Comparison of ENCODE assay signal across 13 cellular contexts in the genomic region with DNA sequence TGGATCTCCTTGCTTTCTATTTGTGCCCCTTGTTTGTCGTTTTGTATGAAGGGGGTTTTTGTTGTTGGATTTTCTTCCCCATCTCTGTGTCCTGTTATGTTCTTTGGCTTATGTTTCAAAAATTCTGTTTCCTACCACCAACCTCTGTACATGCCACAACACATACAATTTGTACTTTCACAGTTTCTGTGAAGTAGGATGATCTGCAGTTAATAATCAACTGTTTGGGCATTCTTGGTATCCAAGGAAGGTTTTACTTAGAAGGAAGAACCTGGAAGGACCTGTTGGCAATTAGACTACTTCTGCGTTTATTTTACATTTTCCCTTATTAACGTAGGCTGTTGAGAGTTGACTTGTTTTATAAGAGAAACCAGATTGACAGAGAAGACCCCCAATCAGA. TPM values are rescaled to one million over a fixed set of nuclear protein-coding genes. Genes with fewer than 3 reads are reported as not detected.
DNase-seq lines count a peak whose midpoint lies in the region; ATAC-seq and TF ChIP-seq lines count a peak whose summit lies in the region.
"Had no signal": no experiment of that assay in that cellular context is flagged by ENCODE, and none has a peak within 500 bp of the region (broad histone marks: within the 10 kb centered on the region; RNA-seq: fewer than 3 reads in every experiment).

No MANE protein-coding gene starts in this region.

- no peak overlapping the region for H2AK5ac ChIP-seq in H9 (ENCODE audit: insufficient read length, low read length)

- H3K4me3 Mint-ChIP-seq in H9: peak overlapping the region in 1 of 2 experiments; percentile 22; a peak in 1 of 5 replicates
- H3K4me3 Mint-ChIP-seq in effector memory CD8-positive, alpha-beta T cell: peak overlapping the region in 1 of 2 donors; percentile 18

- in situ Hi-C loops in ACHN (cut with HindIII; ENCODE audit: low pct_ligation_motif_present, low pct_unique_long_range_greater_than_20kb, low sequenced_read_pairs): no loop called here

- H3K27me3 ChIP-seq in H9 (ENCODE audit: insufficient read depth, low read length) (no peaks in the 10 kb centered on the region), muscle layer of colon (ENCODE audit: control insufficient read depth in 1 of 2, insufficient read depth in 2 of 2, low read length in 2 of 2) (no peaks in the 10 kb centered on the region), PC-3 (ENCODE audit: low read length) (no peaks in the 10 kb centered on the region), right cardiac atrium (ENCODE audit: control insufficient read depth, insufficient read depth) (no peaks in the 10 kb centered on the region)
- H3K27me3 ChIP-seq: SJSA1, testis had no signal

- H3K9ac ChIP-seq in H9 (ENCODE audit: extremely low read depth, insufficient read length, low read length) (no peak overlapping the region), muscle layer of colon (ENCODE audit: low read length) (no peak overlapping the region), PC-3 (ENCODE audit: low read length) (no peak overlapping the region)

- H3K79me2 ChIP-seq in H9 (ENCODE audit: insufficient read depth, low read length): peaks cover 77% of the 10 kb centered on the region
- H3K79me2 ChIP-seq in PC-3 (ENCODE audit: low read length): peaks cover 100% of the 10 kb centered on the region

- H2AFZ ChIP-seq in H9 (ENCODE audit: low read length): no peak overlapping the region
- H2AFZ ChIP-seq in PC-3 (ENCODE audit: low read length): no peak overlapping the region

- WGBS in H9 (ENCODE audit: extremely low coverage, insufficient read length, low lambda C conversion rate): no CpG with 5 or more reads among the region's 3 CpGs
- WGBS in right cardiac atrium: 62% methylated on average over 3 of the region's 3 CpGs

- no peaks in the 10 kb centered on the region for H3K9me2 ChIP-seq in PC-3 (replicated peaks; ENCODE audit: low read length)

- peak overlapping the region; percentile 62 for H3K23ac ChIP-seq in H9 (ENCODE audit: insufficient read length, low read depth, low read length)

- H3K4me1 Mint-ChIP-seq in H9: peaks cover 54 to 70% of the 10 kb centered on the region in 2 experiments
- H3K4me1 Mint-ChIP-seq in effector memory CD8-positive, alpha-beta T cell (ENCODE audit: low read depth in 2 of 2): peaks cover 46 to 76% of the 10 kb centered on the region in 2 donors

- intact Hi-C loops in PC-3 (cut with micrococcal nuclease): no loop called here
- intact Hi-C loops in right cardiac atrium (cut with DNase I): no loop called here

- H3K14ac ChIP-seq in H9 (ENCODE audit: insufficient read depth, low read length): no peak overlapping the region

- H3K9me3 Mint-ChIP-seq in H9: peaks cover 0 to 6% of the 10 kb centered on the region in 2 experiments; a peak in 3 of 5 replicates
- no peaks in the 10 kb centered on the region for H3K9me3 Mint-ChIP-seq in effector memory CD8-positive, alpha-beta T cell

- H3K4me1 ChIP-seq in H9 (ENCODE audit: insufficient read depth, low read length): peaks cover 1% of the 10 kb centered on the region
- H3K4me1 ChIP-seq in muscle layer of colon (ENCODE audit: insufficient read depth, low read length): peaks cover 82% of the 10 kb centered on the region
- peaks cover 39% of the 10 kb centered on the region for H3K4me1 ChIP-seq in PC-3 (ENCODE audit: insufficient read depth, low read length)
- peaks cover 5% of the 10 kb centered on the region for H3K4me1 ChIP-seq in right cardiac atrium (ENCODE audit: control insufficient read depth, insufficient read depth, low read length)

- no peak overlapping the region for H2BK5ac ChIP-seq in H9 (ENCODE audit: insufficient read length, low read length)

- H4K91ac ChIP-seq in H9 (ENCODE audit: insufficient read length, low read depth, low read length): no peak overlapping the region

- H3K27ac Mint-ChIP-seq in H9: peak overlapping the region in 1 of 3 experiments; percentile 39; a peak in 4 of 7 replicates
- peak overlapping the region; percentile 10 to 24 for H3K27ac Mint-ChIP-seq in effector memory CD8-positive, alpha-beta T cell

- peaks cover 2% of the 10 kb centered on the region for H4K20me1 ChIP-seq in H9 (ENCODE audit: control insufficient read depth, insufficient read depth, insufficient read length)
- peaks cover 93% of the 10 kb centered on the region for H4K20me1 ChIP-seq in PC-3 (ENCODE audit: low read length)

- H3K27ac ChIP-seq in H9 (ENCODE audit: insufficient read length, low read depth, low read length) (no peak overlapping the region), muscle layer of colon (ENCODE audit: low read depth, low read length) (peak overlapping the region; percentile 1), PC-3 (ENCODE audit: low read length) (no peak overlapping the region), right cardiac atrium (ENCODE audit: low read length) (no peak overlapping the region)
- H3K27ac ChIP-seq: SJSA1 had no signal

- H3K9me3 ChIP-seq in H9 (ENCODE audit: control insufficient read depth, low read depth, low read length) (no peaks in the 10 kb centered on the region), muscle layer of colon (ENCODE audit: low read length) (no peaks in the 10 kb centered on the region), PC-3 (ENCODE audit: low read length) (no peaks in the 10 kb centered on the region), right cardiac atrium (ENCODE audit: control insufficient read depth, low read length) (no peaks in the 10 kb centered on the region)
- H3K9me3 ChIP-seq: SJSA1, testis had no signal

- no peak for ATAC-seq in effector memory CD8-positive, alpha-beta T cell (replicated peaks)
- ATAC-seq in PC-3: no peak
- no peak for ATAC-seq in GM21423 (IDR thresholded peaks at IDR 0.05; ENCODE audit: unreplicated experiment)
- ATAC-seq in right cardiac atrium: no peak

- no peak overlapping the region for H3K56ac ChIP-seq in H9 (ENCODE audit: insufficient read length, low read depth, low read length)

- no peak overlapping the region for H4K5ac ChIP-seq in H9 (ENCODE audit: insufficient read length, low read depth, low read length)

- no peak overlapping the region for H2BK12ac ChIP-seq in H9 (ENCODE audit: insufficient read length, low read depth, low read length)

- peaks cover 4 to 17% (median 16%) of the 10 kb centered on the region in 3 experiments; a peak in 5 of 7 replicates for H3K36me3 Mint-ChIP-seq in H9 (ENCODE audit: insufficient read depth in 1 of 3, low read depth in 3 of 3)
- H3K36me3 Mint-ChIP-seq in effector memory CD8-positive, alpha-beta T cell (ENCODE audit: insufficient read depth): peaks cover 3% of the 10 kb centered on the region

- BruUV-seq in PC-3 (replicated peaks; lab: Mats Ljungman, UMichigan): no TSS peak

- no peak overlapping the region for H3T11ph ChIP-seq in H9 (ENCODE audit: low read length)

- POLR2A ChIA-PET in PC-3 (lab: Charles Lee; ENCODE audit: unreplicated experiment): no interaction called here

- H2BK120ac ChIP-seq in H9 (ENCODE audit: low read depth, low read length, poor library complexity, severe bottlenecking): no peak overlapping the region

- H3K4ac ChIP-seq in H9 (ENCODE audit: low read depth, low read length): no peak overlapping the region

- no peaks in the 10 kb centered on the region for H3F3A ChIP-seq in PC-3 (ENCODE audit: low read length, unreplicated experiment)

- H3K23me2 ChIP-seq in H9 (ENCODE audit: insufficient read length, low read depth, low read length, poor library complexity, severe bottlenecking): peaks cover 6% of the 10 kb centered on the region

- H2BK15ac ChIP-seq in H9 (ENCODE audit: low read depth, low read length): no peak overlapping the region

- no peak overlapping the region for H3K18ac ChIP-seq in H9 (ENCODE audit: insufficient read length, low read depth, low read length)

- TF ChIP-seq CTCF in H9 (conservative IDR thresholded peaks at IDR 0.05): no peak
- TF ChIP-seq CTCF in PC-3 (conservative IDR thresholded peaks at IDR 0.05; ENCODE audit: low read depth, low read length): no peak

- H4K8ac ChIP-seq in H9 (replicated peaks; ENCODE audit: insufficient read length, low read depth, low read length): no peak overlapping the region

- no peaks in the 10 kb centered on the region for H3K79me1 ChIP-seq in H9 (ENCODE audit: insufficient read depth, low read depth, low read length, poor library complexity, severe bottlenecking)

- H3K36me3 ChIP-seq in muscle layer of colon (ENCODE audit: insufficient read depth, low read length) (no peaks in the 10 kb centered on the region), PC-3 (ENCODE audit: low read depth, low read length) (peaks cover 13% of the 10 kb centered on the region; the same call in 1 of the 2 replicates)

- CTCF ChIA-PET in PC-3 (lab: Charles Lee): no interaction called here

- H3K27me3 Mint-ChIP-seq in H9 (ENCODE audit: low read depth): no peaks in the 10 kb centered on the region
- no peaks in the 10 kb centered on the region for H3K27me3 Mint-ChIP-seq in effector memory CD8-positive, alpha-beta T cell

- DNase-seq in ACHN (peak; percentile 62), H9 (no peak), GM19240 (ENCODE audit: insufficient read length, low spot score) (no peak), PC-3 (no peak), right cardiac atrium (no peak)
- no peak for DNase-seq in effector memory CD8-positive, alpha-beta T cell
- DNase-seq: activated naive CD4-positive, alpha-beta T cell treated with anti-CD3 and anti-CD28 coated beads, Interleukin-2, amount 50 U/mL, for 16 hours; central memory CD4-positive, alpha-beta T cell; DMS79 treated with DMSO at 0.1 percent for 48 hours; testis had no signal

- H3K4me2 ChIP-seq in H9 (ENCODE audit: insufficient read depth, insufficient read length, low read length): no peak overlapping the region
- no peak overlapping the region for H3K4me2 ChIP-seq in PC-3 (ENCODE audit: low read length)

- no peak overlapping the region for H3K4me3 ChIP-seq in muscle layer of colon (ENCODE audit: low read depth in 1 of 2, low read length in 2 of 2)
- no peak overlapping the region for H3K4me3 ChIP-seq in PC-3 (ENCODE audit: low read length)
- H3K4me3 ChIP-seq in right cardiac atrium (ENCODE audit: low read length): no peak overlapping the region
- H3K4me3 ChIP-seq: SJSA1, testis had no signal

- H2BK20ac ChIP-seq in H9 (ENCODE audit: low read depth, low read length, poor library complexity, severe bottlenecking): no peak overlapping the region

RNA-seq across cellular contexts. Expression of a gene that starts 8.3 kb away (rescaled TPM):
- total RNA-seq in H9 (2021) (185 and 207 TPM in 2 replicates), PC-3 (2014; rRNA removed) (64.9 and 74.9 TPM in 2 replicates), right cardiac atrium (10 to 100 TPM; 64.4 to 73.6 (median 65.0) TPM)
- 29.4 TPM for polyA plus RNA-seq in right cardiac atrium

RNA-seq across cellular contexts. Expression of a gene that starts 42.9 kb away (rescaled TPM):
- total RNA-seq in H9 (2021) (57.0 and 58.4 TPM in 2 replicates), PC-3 (2014; rRNA removed) (45.3 and 65.5 TPM in 2 replicates), right cardiac atrium (10 to 100 TPM; 43.9 to 46.6 (median 46.2) TPM)
- polyA plus RNA-seq in right cardiac atrium: 29.0 TPM
